In the genomic region with DNA sequence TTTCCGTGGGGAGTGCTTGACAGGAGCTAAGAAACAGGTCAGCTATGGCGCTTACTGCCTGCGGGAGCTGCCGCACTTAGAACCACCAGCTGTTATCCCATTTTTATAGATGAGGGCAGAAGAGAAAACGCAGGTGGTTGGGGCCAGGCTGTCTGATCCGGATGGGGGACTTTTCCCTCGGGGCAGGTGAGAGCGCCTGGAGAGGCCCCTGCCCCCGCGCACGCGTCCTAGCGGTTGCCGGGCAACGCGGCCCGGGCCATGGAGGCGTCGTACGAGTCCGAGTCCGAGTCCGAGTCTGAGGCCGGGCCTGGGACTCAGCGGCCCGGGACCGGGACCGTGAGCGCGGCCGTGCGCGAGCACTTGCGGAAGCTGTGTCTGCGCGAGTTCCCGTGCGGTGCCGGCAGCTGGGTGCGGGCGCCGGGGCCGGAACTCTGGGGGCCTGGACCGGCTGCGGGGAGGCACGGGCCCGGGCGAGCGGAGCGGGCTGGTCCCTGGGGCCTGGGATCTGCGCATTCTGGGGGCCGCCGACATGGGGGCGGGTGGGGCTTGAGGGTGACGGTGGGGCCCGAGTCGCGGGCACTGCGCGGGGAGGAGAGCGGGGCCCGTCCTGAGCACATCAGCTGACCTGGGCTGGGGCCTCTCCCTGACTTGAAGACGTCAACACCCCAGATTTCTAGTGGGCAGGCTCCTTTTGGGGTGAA, we compare ENCODE assay signal across 1 cellular context.
TF ChIP-seq lines count a peak whose summit lies in the region.

A gene with protein sequence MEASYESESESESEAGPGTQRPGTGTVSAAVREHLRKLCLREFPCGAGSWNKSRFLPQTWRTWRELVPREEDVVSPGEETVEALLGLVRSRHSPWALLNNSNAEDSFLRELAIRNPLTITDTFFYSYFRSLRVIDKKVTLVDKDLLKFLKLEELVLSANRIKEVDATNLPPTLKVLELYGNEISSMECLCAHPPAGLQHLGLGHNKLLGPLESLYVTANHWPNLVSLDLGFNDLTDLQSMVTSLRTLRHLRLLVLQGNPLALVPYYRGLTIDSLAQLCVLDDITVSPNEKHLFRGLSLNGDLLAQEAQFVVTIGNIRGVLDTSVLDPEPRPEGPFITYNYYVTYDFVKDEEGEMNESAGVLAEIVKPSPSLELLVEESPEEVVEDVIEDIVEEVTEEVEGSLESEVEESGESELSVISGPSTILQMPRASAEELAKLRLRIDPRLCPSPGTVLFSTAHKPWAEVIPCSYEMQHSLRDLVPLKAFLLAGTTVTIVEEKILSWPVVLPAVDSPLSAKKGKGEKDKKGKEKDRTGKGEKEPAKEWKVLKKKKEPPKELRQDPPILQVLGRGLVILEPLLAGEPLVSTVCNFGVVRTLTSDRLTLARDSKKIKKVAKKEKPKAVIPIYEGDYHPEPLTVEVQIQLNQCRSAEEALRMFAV (plus strand): TSS at position 237 of the 701 bp plus-strand sequence. CDS start 22 bp downstream, at position 259.

TF ChIP-seq in H1, 55 proteins besides CTCF, POLR2A, EP300 and RAD21:
- TF ChIP-seq, protein P1, sequence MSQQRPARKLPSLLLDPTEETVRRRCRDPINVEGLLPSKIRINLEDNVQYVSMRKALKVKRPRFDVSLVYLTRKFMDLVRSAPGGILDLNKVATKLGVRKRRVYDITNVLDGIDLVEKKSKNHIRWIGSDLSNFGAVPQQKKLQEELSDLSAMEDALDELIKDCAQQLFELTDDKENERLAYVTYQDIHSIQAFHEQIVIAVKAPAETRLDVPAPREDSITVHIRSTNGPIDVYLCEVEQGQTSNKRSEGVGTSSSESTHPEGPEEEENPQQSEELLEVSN (IDR thresholded peaks at IDR 0.05): 0 out of 2 replicates have a peak, but pooled peaks have one; percentile 25
- 0 out of 2 replicates have a peak, but pooled peaks have one; percentile 29 for TF ChIP-seq YY1 (IDR thresholded peaks at IDR 0.05; ENCODE audit: low read depth, low read length)
- TF ChIP-seq EZH2 (IDR thresholded peaks at IDR 0.05; ENCODE audit: low read depth, low read length, severe bottlenecking): peak; percentile 30
- no peak for TF ChIP-seq EGR1 (IDR thresholded peaks at IDR 0.05; ENCODE audit: borderline replicate concordance, low read depth, low read length)
- TF ChIP-seq SIN3A (conservative IDR thresholded peaks at IDR 0.05 in 1 of 2, IDR thresholded peaks at IDR 0.05 in 1 of 2; ENCODE audit: low read depth in 1 of 2, low read length in 2 of 2): peak; percentile 85 to 95; a peak in 3 of 4 replicates
- peak; percentile 68; the same call in 1 of the 2 replicates for TF ChIP-seq GABPA (IDR thresholded peaks at IDR 0.05; ENCODE audit: borderline replicate concordance, insufficient read depth, low read length)
- TF ChIP-seq HDAC2 (IDR thresholded peaks at IDR 0.05; ENCODE audit: borderline replicate concordance in 1 of 2, low read depth in 2 of 2, low read length in 2 of 2): 0 out of 4 replicates have a peak, but pooled peaks of 1 of the 2 experiments have one; percentile 65
- TF ChIP-seq KDM4A (IDR thresholded peaks at IDR 0.05; ENCODE audit: low read depth, low read length, severe bottlenecking): peak; percentile 28
- no peak for TF ChIP-seq SIX5 (IDR thresholded peaks at IDR 0.05; ENCODE audit: low read depth, low read length)
- TF ChIP-seq, protein P2, sequence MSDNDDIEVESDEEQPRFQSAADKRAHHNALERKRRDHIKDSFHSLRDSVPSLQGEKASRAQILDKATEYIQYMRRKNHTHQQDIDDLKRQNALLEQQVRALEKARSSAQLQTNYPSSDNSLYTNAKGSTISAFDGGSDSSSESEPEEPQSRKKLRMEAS (IDR thresholded peaks at IDR 0.05): peak; percentile 29; the same call in 1 of the 2 replicates
- TF ChIP-seq SP1 (IDR thresholded peaks at IDR 0.05; ENCODE audit: low read depth, low read length): no peak
- TF ChIP-seq TCF12 (IDR thresholded peaks at IDR 0.05; ENCODE audit: low read depth, low read length): 0 out of 2 replicates have a peak, but pooled peaks have one; percentile 11
- peak; percentile 74 for TF ChIP-seq SAP30 (IDR thresholded peaks at IDR 0.05; ENCODE audit: insufficient read depth, insufficient replicate concordance, low read length)
